ENCODE assay signal across 8 cellular contexts in the genomic region with DNA sequence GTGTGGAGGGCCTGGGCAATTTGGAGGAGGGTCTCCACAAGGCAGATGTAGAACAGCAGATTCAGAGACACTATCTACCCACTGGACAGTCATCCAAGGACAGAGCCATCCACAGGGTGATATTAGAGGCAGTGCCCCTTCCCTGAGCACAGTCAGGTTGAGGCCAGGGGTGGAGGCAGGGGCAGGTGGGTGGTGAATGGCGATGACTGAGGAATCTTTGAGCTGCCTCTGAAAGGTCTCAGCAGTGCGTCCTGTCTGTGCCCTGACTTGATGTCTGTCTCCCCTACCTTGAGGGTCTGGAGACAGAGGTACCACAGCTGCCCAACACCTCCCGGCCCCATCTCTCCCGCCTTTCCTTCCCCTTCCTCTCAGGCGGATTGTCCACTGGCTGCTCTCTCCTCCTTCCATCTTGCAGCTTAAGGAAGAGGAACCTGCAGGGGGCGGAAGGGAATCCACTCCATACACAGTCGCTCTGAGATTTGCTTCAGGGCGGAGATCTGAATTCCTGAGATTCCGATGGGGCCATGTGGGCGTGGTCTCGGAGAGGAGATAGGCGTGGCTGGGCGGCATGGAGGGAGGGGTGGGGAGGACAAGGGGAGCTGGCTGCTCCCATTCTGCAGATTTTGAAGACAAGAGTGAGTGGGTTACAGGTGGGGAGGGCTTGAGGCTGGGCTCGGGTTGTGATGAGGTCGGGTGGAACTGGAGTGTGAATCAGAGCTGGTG. TPM values are rescaled to one million over a fixed set of nuclear protein-coding genes. Genes with fewer than 3 reads are reported as not detected.
DNase-seq lines count a peak whose midpoint lies in the region; ATAC-seq and TF ChIP-seq lines count a peak whose summit lies in the region.

No MANE protein-coding gene starts in this region.

- peak in 4 of 6 experiments; percentile 22 to 59 (median 52) for TF ChIP-seq CTCF in Peyer's patch (IDR thresholded peaks at IDR 0.05)

- no peak for TF ChIP-seq POLR2A in Peyer's patch (IDR thresholded peaks at IDR 0.05)

- in situ Hi-C loops in G401 (cut with HindIII; ENCODE audit: low sequenced_read_pairs), result no loop called here

- DNase-seq in G401 (ENCODE audit: low spot score), result peak; percentile 3
- peak; percentile 20 to 81 (median 70) for DNase-seq in Peyer's patch
- DNase-seq in fibroblast of peridontal ligament (ENCODE audit: extremely low read depth), result peak; percentile 76
- peak; percentile 60 for DNase-seq in non-pigmented ciliary epithelial cell (ENCODE audit: low read depth)
- no peak for DNase-seq in NCI-H345 (lab: John Stamatoyannopoulos, UW)
- no peak for DNase-seq in SHP77 (lab: John Stamatoyannopoulos, UW)
- DNase-seq in NAMALWA (ENCODE audit: low spot score), result no peak

- H3K4me1 ChIP-seq in Peyer's patch, result peaks cover 0 to 5% (median 0%) of the 10 kb centered on the region in 4 donors

- H3K27ac ChIP-seq in Peyer's patch, result no peak overlapping the region

- no peak for ATAC-seq in HG02970 (IDR thresholded peaks at IDR 0.05; ENCODE audit: low FRiP score, unreplicated experiment)

- no peak overlapping the region for H3K4me3 ChIP-seq in Peyer's patch

- H3K36me3 ChIP-seq in Peyer's patch, result no peaks in the 10 kb centered on the region

- H3K9me3 ChIP-seq in Peyer's patch, result no peaks in the 10 kb centered on the region

- no peaks in the 10 kb centered on the region for H3K27me3 ChIP-seq in Peyer's patch

RNA-seq across cellular contexts. Expression of a gene that starts 1.7 kb away (rescaled TPM):
- not detected in 2 replicates for total RNA-seq in G401 (2014; rRNA removed; shearing (Covaris generic))
- total RNA-seq in Peyer's patch, result under 1 TPM in 1 of 4 donors, not detected in 3; 0.18 TPM

RNA-seq across cellular contexts. Expression of a gene that starts 10.5 kb away (rescaled TPM):
- not detected in 2 replicates for total RNA-seq in G401 (2014; rRNA removed; shearing (Covaris generic))
- total RNA-seq in Peyer's patch, result not detected

RNA-seq across cellular contexts. Expression of a gene that starts 28.5 kb away (rescaled TPM):
- 74.5 and 105 TPM in 2 replicates for total RNA-seq in G401 (2014; rRNA removed; shearing (Covaris generic))
- 10 to 100 TPM; 24.2 to 40.0 (median 31.1) TPM for total RNA-seq in Peyer's patch

RNA-seq across cellular contexts. Expression of a gene that starts 34.5 kb away (rescaled TPM):
- total RNA-seq in G401 (2014; rRNA removed; shearing (Covaris generic)), result 46.2 and 51.9 TPM in 2 replicates
- total RNA-seq in Peyer's patch, result 10 to 100 TPM; 10.7 to 21.3 (median 17.0) TPM

RNA-seq across cellular contexts. Expression of a gene that starts 41.0 kb away (rescaled TPM):
- not detected in 2 replicates for total RNA-seq in G401 (2014; rRNA removed; shearing (Covaris generic))
- not detected for total RNA-seq in Peyer's patch

Comparison
In these comparisons a context has a peak if more than half of its experiments do, and no peak if none do; other contexts are left out.
1. DNase-seq: peak in G401 (single experiment), Peyer's patch (3 of 3), fibroblast of peridontal ligament (single experiment) and non-pigmented ciliary epithelial cell (single experiment); none in NCI-H345 (single experiment), SHP77 (0 of 2) and NAMALWA (single experiment).